8 cellular contexts compared by ENCODE assay signal in genomic region chr12:91811481-91812287, GRCh38.
DNase-seq lines count a peak whose midpoint lies in the region; ATAC-seq, FAIRE-seq and TF ChIP-seq lines count a peak whose summit lies in the region.

No MANE protein-coding gene starts in this region.

- CTCF ChIA-PET in A673 (lab: Charles Lee), result interaction anchor here (1.0 to 1.8 kb wide), 3 partner anchors 334 to 759 kb away, joined by 4 to 6 read pairs (median 6); partner anchors contain the start of gene BTG1

- H3K4me1 ChIP-seq in A673 (ENCODE audit: insufficient read depth, low read length, poor library complexity, severe bottlenecking) (no peaks in the 10 kb centered on the region), neutrophil (ENCODE audit: control insufficient read depth in 1 of 2, insufficient read depth in 1 of 2, low read depth in 1 of 2, low read length in 1 of 2) (no peaks in the 10 kb centered on the region)

- H3K27me3 ChIP-seq in A673 (replicated peaks; ENCODE audit: insufficient read depth, low read depth, low read length, poor library complexity) (no peaks in the 10 kb centered on the region), neutrophil (no peaks in the 10 kb centered on the region)

- TF ChIP-seq CTCF in A673 (conservative IDR thresholded peaks at IDR 0.05; ENCODE audit: low read depth, low read length) (peak; percentile 94), neutrophil (IDR thresholded peaks at IDR 0.05) (peak; percentile 74)

- POLR2A ChIA-PET in A673 (lab: Charles Lee; ENCODE audit: low non-redundant PET), result interaction anchor here (0.6 kb wide), 1 partner anchor 335 kb away, joined by 5 read pairs; no protein-coding TSS in a partner anchor

- no TSS peak for BruUV-seq in A673 (replicated peaks; lab: Mats Ljungman, UMichigan)

- no peaks in the 10 kb centered on the region for H3K9me3 ChIP-seq in A673 (ENCODE audit: low read depth, low read length, poor library complexity, severe bottlenecking)
- H3K9me3 ChIP-seq in neutrophil, result no peaks in the 10 kb centered on the region

- peak; percentile 62 for ATAC-seq in GM18505 (IDR thresholded peaks at IDR 0.05; ENCODE audit: unreplicated experiment)
- peak; percentile 86 for ATAC-seq in HG03342 (IDR thresholded peaks at IDR 0.05; ENCODE audit: unreplicated experiment)

- FAIRE-seq in RCC 7860 (lab: Jason Lieb, UNC), result no peak

- peak; percentile 68 for DNase-seq in A673 (ENCODE audit: low spot score)
- peak; percentile 11 for DNase-seq in RCC 7860 (ENCODE audit: low spot score)
- DNase-seq in activated T-helper 1 cell treated with anti-CD3 and anti-CD28 coated beads, Interleukin-2, amount 50 U/mL, for 16 hours (ENCODE audit: low read depth in 1 of 2, low spot score in 1 of 2), result peak; percentile 47 to 60
- peak; percentile 47 for DNase-seq in fibroblast of the conjunctiva (ENCODE audit: low read depth)
- peak in 41 of 49 donors; percentile 0 to 81 (median 33) for DNase-seq in substantia nigra (lab: John Stamatoyannopoulos, UW)

- intact Hi-C loops in A673 (cut with micrococcal nuclease; ENCODE audit: unreplicated experiment), result loop anchor here (2.0 to 5.0 kb wide), 2 partner anchors 331 to 759 kb away; no protein-coding TSS in a partner anchor

- no peak for TF ChIP-seq POLR2A in GM18505 (IDR thresholded peaks at IDR 0.05; ENCODE audit: borderline replicate concordance, extremely low read depth, insufficient read depth, insufficient read length)

- H3K4me3 ChIP-seq in A673 (ENCODE audit: low read depth, low read length, poor library complexity, severe bottlenecking) (no peak overlapping the region), neutrophil (ENCODE audit: low read depth in 1 of 2, low read length in 1 of 2) (no peak overlapping the region)

- no peak overlapping the region for H3K27ac ChIP-seq in A673 (ENCODE audit: low read depth, low read length, poor library complexity, severe bottlenecking)
- H3K27ac ChIP-seq in neutrophil, result no peak overlapping the region
- H3K27ac ChIP-seq in substantia nigra (ENCODE audit: low read depth, low read length, poor library complexity, severe bottlenecking), result no peak overlapping the region

- H3K36me3 ChIP-seq in A673 (ENCODE audit: insufficient read depth, low read length, poor library complexity, severe bottlenecking) (no peaks in the 10 kb centered on the region), neutrophil (no peaks in the 10 kb centered on the region)

Comparison
In these comparisons a context has a peak if more than half of its experiments do, and no peak if none do; other contexts are left out.
1. DNase-seq: peak in every context shown above with its lines; median percentile 68 in A673; 54 in activated T-helper 1 cell treated with anti-CD3 and anti-CD28 coated beads, Interleukin-2, amount 50 U/mL, for 16 hours; 47 in fibroblast of the conjunctiva; 33 in substantia nigra; 11 in RCC 7860.